In the genomic region with DNA sequence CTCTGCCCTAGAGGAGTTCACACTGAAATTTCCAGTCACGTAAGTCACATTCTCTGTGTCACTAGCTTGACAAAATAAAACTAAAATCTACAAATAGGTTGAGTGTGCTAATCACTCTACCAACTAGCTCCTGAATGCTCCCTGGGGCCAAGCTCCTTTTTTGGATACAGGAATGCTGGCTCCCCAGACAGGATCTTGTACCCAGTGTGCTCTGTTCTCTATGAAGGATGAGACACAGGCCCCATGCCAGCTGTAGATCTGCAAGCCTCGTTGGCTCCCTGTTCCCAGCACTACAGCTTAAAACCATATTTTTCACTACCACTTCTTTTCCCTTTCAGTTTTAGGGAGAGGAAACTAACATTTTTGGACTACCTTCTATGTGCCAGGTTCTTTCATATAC, we compare ENCODE assay signal across 16 cellular contexts. TPM values are rescaled to one million over a fixed set of nuclear protein-coding genes. Genes with fewer than 3 reads are reported as not detected.
A peak's percentile ranks its signal among the peaks of the same experiment; 100 is the strongest.
DNase-seq lines count a peak whose midpoint lies in the region; ATAC-seq and TF ChIP-seq lines count a peak whose summit lies in the region.
"Had no signal": no experiment of that assay in that cellular context is flagged by ENCODE, and none has a peak within 500 bp of the region (broad histone marks: within the 10 kb centered on the region; RNA-seq: fewer than 3 reads in every experiment).

No MANE protein-coding gene starts in this region.

- no peaks in the 10 kb centered on the region for H3K27me3 ChIP-seq in testis
- H3K27me3 ChIP-seq: upper lobe of left lung had no signal

- no TSS peak for BruUV-seq in MCF 10A (replicated peaks; lab: Mats Ljungman, UMichigan)

- H3K4me1 Mint-ChIP-seq in MCF 10A (ENCODE audit: insufficient read depth, unreplicated experiment) (peaks cover 5% of the 10 kb centered on the region), brain (peaks cover 24% of the 10 kb centered on the region)

- H3K27me3 Mint-ChIP-seq in MCF 10A (ENCODE audit: insufficient read depth, unreplicated experiment) = no peaks in the 10 kb centered on the region
- H3K27me3 Mint-ChIP-seq in brain = peaks cover 6% of the 10 kb centered on the region
- H3K27me3 Mint-ChIP-seq: activated naive CD8-positive, alpha-beta T cell treated with anti-CD3 and anti-CD28 coated beads, Interleukin-2, amount 10 ng/mL, durations not matched to agents 7 days and 5 days had no signal

- TF ChIP-seq POLR2A in testis (IDR thresholded peaks at IDR 0.05) = no peak

- H3K27ac Mint-ChIP-seq in MCF 10A (ENCODE audit: low read depth, unreplicated experiment) (no peak overlapping the region), brain (peak overlapping the region in 4 of 5 experiments; percentile 23 to 83 (median 60))
- H3K27ac Mint-ChIP-seq: activated naive CD8-positive, alpha-beta T cell treated with anti-CD3 and anti-CD28 coated beads, Interleukin-2, amount 10 ng/mL, durations not matched to agents 7 days and 5 days; CD8-positive, alpha-beta T cell had no signal

- CTCF ChIA-PET in MCF 10A (lab: Yijun Ruan, JAX) = interaction anchor here (0.6 to 1.3 kb wide), 4 partner anchors 8 to 1120 kb away, joined by 3 to 6 read pairs (median 3); no protein-coding TSS in a partner anchor

- TF ChIP-seq CTCF in MCF 10A (IDR thresholded peaks at IDR 0.05; ENCODE audit: unreplicated experiment) (no peak), brain (conservative IDR thresholded peaks at IDR 0.05) (no peak), testis (IDR thresholded peaks at IDR 0.05) (no peak)

- H3K36me3 Mint-ChIP-seq in MCF 10A (ENCODE audit: insufficient read depth, unreplicated experiment) (no peaks in the 10 kb centered on the region), brain (no peaks in the 10 kb centered on the region)
- H3K36me3 Mint-ChIP-seq: activated naive CD8-positive, alpha-beta T cell treated with anti-CD3 and anti-CD28 coated beads, Interleukin-2, amount 10 ng/mL, durations not matched to agents 7 days and 5 days had no signal

- H3K36me3 ChIP-seq in testis (ENCODE audit: low read depth, missing control alignments) = no peaks in the 10 kb centered on the region
- H3K36me3 ChIP-seq: upper lobe of left lung had no signal

- ATAC-seq in GM21825 (IDR thresholded peaks at IDR 0.05; ENCODE audit: unreplicated experiment) = no peak
- ATAC-seq: CD8-positive, alpha-beta T cell had no signal

- intact Hi-C loops in MCF 10A (cut with micrococcal nuclease) (no loop called here), testis (cut with DNase I; ENCODE audit: low total_unique reads) (no loop called here)

- H3K4me1 ChIP-seq in testis = peaks cover 9% of the 10 kb centered on the region

- POLR2A ChIA-PET in MCF 10A (lab: Yijun Ruan, JAX) = interaction anchor here (1.1 to 1.4 kb wide), 4 partner anchors 66 to 116 kb away, joined by 3 to 5 read pairs (median 4); a partner anchor contains a TSS

- peak overlapping the region in 1 of 2 donors; percentile 1 for H3K27ac ChIP-seq in testis
- H3K27ac ChIP-seq: upper lobe of left lung had no signal

- in situ Hi-C loops in T47D (cut with HindIII; ENCODE audit: low pct_unique_long_range_greater_than_20kb, low sequenced_read_pairs) = no loop called here

- no peaks in the 10 kb centered on the region for H3K9me3 ChIP-seq in testis
- H3K9me3 ChIP-seq: upper lobe of left lung had no signal

- H3K4me3 ChIP-seq in testis = no peak overlapping the region
- H3K4me3 ChIP-seq: upper lobe of left lung had no signal

- WGBS in testis, 2 donors = 48 to 56% methylated on average over 2 of the region's 2 CpGs

- DNase-seq in T47D (ENCODE audit: low read depth in 1 of 2, low spot score in 1 of 2) = peak; percentile 45 to 62
- DNase-seq in MCF 10A (ENCODE audit: unreplicated experiment) = no peak
- peak; percentile 31 for DNase-seq in iPS-NIHi11 (ENCODE audit: low spot score)
- DNase-seq in testis = peak; percentile 47
- DNase-seq in Kasumi-1 (lab: John Stamatoyannopoulos, UW) = no peak
- no peak for DNase-seq in DMS114 treated with DMSO at 0.1 percent for 48 hours (lab: John Stamatoyannopoulos, UW; ENCODE audit: unreplicated experiment)
- DNase-seq: activated naive CD8-positive, alpha-beta T cell treated with anti-CD3 and anti-CD28 coated beads, Interleukin-2, amount 10 ng/mL, durations not matched to agents 7 days and 5 days; activated T-cell treated with anti-CD3 and anti-CD28 coated beads, Interleukin-2, amount 50 U/mL, for 48 hours; CD8-positive, alpha-beta T cell; effector memory CD4-positive, alpha-beta T cell; NCI-H1694 treated with DMSO at 0.1 percent for 48 hours; NCI-H524; stimulated activated CD4-positive, alpha-beta T cell treated with anti-CD3 and anti-CD28 coated beads, Interleukin-4, amount 100 ng/mL, for 24 hours; upper lobe of left lung had no signal

- H3K4me3 Mint-ChIP-seq in MCF 10A (ENCODE audit: unreplicated experiment) = no peak overlapping the region
- peak overlapping the region in 2 of 5 experiments; percentile 4 to 47 for H3K4me3 Mint-ChIP-seq in brain
- H3K4me3 Mint-ChIP-seq: activated naive CD8-positive, alpha-beta T cell treated with anti-CD3 and anti-CD28 coated beads, Interleukin-2, amount 10 ng/mL, durations not matched to agents 7 days and 5 days; CD8-positive, alpha-beta T cell had no signal

- H3K9me3 Mint-ChIP-seq in MCF 10A (ENCODE audit: unreplicated experiment) = no peaks in the 10 kb centered on the region
- H3K9me3 Mint-ChIP-seq in brain = peaks cover 0 to 3% (median 0%) of the 10 kb centered on the region in 5 experiments
- H3K9me3 Mint-ChIP-seq: activated naive CD8-positive, alpha-beta T cell treated with anti-CD3 and anti-CD28 coated beads, Interleukin-2, amount 10 ng/mL, durations not matched to agents 7 days and 5 days; CD8-positive, alpha-beta T cell had no signal

RNA-seq across cellular contexts. Expression of a gene that starts 3.7 kb away (rescaled TPM):
- total RNA-seq in MCF 10A (2022) = 116 and 145 TPM in 2 replicates
- polyA plus RNA-seq in brain (ENCODE audit: insufficient read depth, low read depth, low replicate concordance) = 28.0 TPM
- 10 to 100 TPM; 51.7 to 65.6 TPM for total RNA-seq in testis
- 28.8 TPM for polyA plus RNA-seq in testis (ENCODE audit: insufficient read depth, low read depth, low replicate concordance)

Comparison
In these comparisons a context has a peak if more than half of its experiments do, and no peak if none do; other contexts are left out.
1. DNase-seq: peak in T47D (2 of 2), iPS-NIHi11 (single experiment) and testis (single experiment); none in MCF 10A (single experiment), Kasumi-1 (0 of 2) and DMS114 treated with DMSO at 0.1 percent for 48 hours (single experiment).